In genomic region chrX:16646366-16647168, GRCh38 we compare ENCODE assay signal across 22 cellular contexts. TPM values are rescaled to one million over a fixed set of nuclear protein-coding genes. Genes with fewer than 3 reads are reported as not detected.
"Had no signal": no experiment of that assay in that cellular context is flagged by ENCODE, and none has a peak within 500 bp of the region (broad histone marks: within the 10 kb centered on the region; RNA-seq: fewer than 3 reads in every experiment).

No MANE protein-coding gene starts in this region.

- H3K9me3 ChIP-seq: ascending aorta, breast epithelium, upper lobe of right lung had no signal

- H3K4me3 Mint-ChIP-seq: activated naive CD4-positive, alpha-beta T cell treated with anti-CD3 and anti-CD28 coated beads for 36 hours; activated naive CD8-positive, alpha-beta T cell treated with anti-CD3 and anti-CD28 coated beads, Interleukin-2, amount 50 U/mL, for 24 hours; activated T-helper 17 cell treated with anti-CD3 and anti-CD28 coated beads, Interleukin-2, amount 50 U/mL, for 72 hours; dendritic cell treated with granulocyte-macrophage colony-stimulating factor and Interleukin-4, amounts not matched to agents 40 ng/mL and 50 ng/mL, for 4 days; effector memory CD8-positive, alpha-beta T cell; nephron progenitor cell; stimulated activated naive CD8-positive, alpha-beta T cell treated with anti-CD3 and anti-CD28 coated beads, Interleukin-15, amount 100 ng/mL, for 72 hours had no signal

- H3K9me3 Mint-ChIP-seq: activated naive CD4-positive, alpha-beta T cell treated with anti-CD3 and anti-CD28 coated beads for 36 hours; activated naive CD8-positive, alpha-beta T cell treated with anti-CD3 and anti-CD28 coated beads, Interleukin-2, amount 50 U/mL, for 24 hours; activated T-helper 17 cell treated with anti-CD3 and anti-CD28 coated beads, Interleukin-2, amount 50 U/mL, for 72 hours; dendritic cell treated with granulocyte-macrophage colony-stimulating factor and Interleukin-4, amounts not matched to agents 40 ng/mL and 50 ng/mL, for 4 days; effector memory CD8-positive, alpha-beta T cell; nephron progenitor cell; stimulated activated naive CD8-positive, alpha-beta T cell treated with anti-CD3 and anti-CD28 coated beads, Interleukin-15, amount 100 ng/mL, for 72 hours had no signal

- H3K27me3 Mint-ChIP-seq: activated naive CD8-positive, alpha-beta T cell treated with anti-CD3 and anti-CD28 coated beads, Interleukin-2, amount 50 U/mL, for 24 hours; activated T-helper 17 cell treated with anti-CD3 and anti-CD28 coated beads, Interleukin-2, amount 50 U/mL, for 72 hours; dendritic cell treated with granulocyte-macrophage colony-stimulating factor and Interleukin-4, amounts not matched to agents 40 ng/mL and 50 ng/mL, for 4 days; effector memory CD8-positive, alpha-beta T cell; stimulated activated naive CD8-positive, alpha-beta T cell treated with anti-CD3 and anti-CD28 coated beads, Interleukin-15, amount 100 ng/mL, for 72 hours had no signal

- H3K36me3 ChIP-seq: breast epithelium, upper lobe of right lung had no signal

- H3K4me3 ChIP-seq: ascending aorta, breast epithelium, smooth muscle cell, upper lobe of right lung had no signal

- H3K27ac Mint-ChIP-seq: activated naive CD4-positive, alpha-beta T cell treated with anti-CD3 and anti-CD28 coated beads for 36 hours; activated naive CD8-positive, alpha-beta T cell treated with anti-CD3 and anti-CD28 coated beads, Interleukin-2, amount 50 U/mL, for 24 hours; activated T-helper 17 cell treated with anti-CD3 and anti-CD28 coated beads, Interleukin-2, amount 50 U/mL, for 72 hours; dendritic cell treated with granulocyte-macrophage colony-stimulating factor and Interleukin-4, amounts not matched to agents 40 ng/mL and 50 ng/mL, for 4 days; effector memory CD8-positive, alpha-beta T cell; nephron progenitor cell; stimulated activated naive CD8-positive, alpha-beta T cell treated with anti-CD3 and anti-CD28 coated beads, Interleukin-15, amount 100 ng/mL, for 72 hours had no signal

- H3K4me1 Mint-ChIP-seq: activated naive CD8-positive, alpha-beta T cell treated with anti-CD3 and anti-CD28 coated beads, Interleukin-2, amount 50 U/mL, for 24 hours; activated T-helper 17 cell treated with anti-CD3 and anti-CD28 coated beads, Interleukin-2, amount 50 U/mL, for 72 hours; nephron progenitor cell; stimulated activated naive CD8-positive, alpha-beta T cell treated with anti-CD3 and anti-CD28 coated beads, Interleukin-15, amount 100 ng/mL, for 72 hours had no signal

- ATAC-seq: activated naive CD8-positive, alpha-beta T cell treated with anti-CD3 and anti-CD28 coated beads, Interleukin-2, amount 50 U/mL, for 24 hours; activated T-helper 17 cell treated with anti-CD3 and anti-CD28 coated beads, Interleukin-2, amount 50 U/mL, for 72 hours; effector memory CD8-positive, alpha-beta T cell; foreskin keratinocyte; right cardiac atrium; stimulated activated naive CD8-positive, alpha-beta T cell treated with anti-CD3 and anti-CD28 coated beads, Interleukin-15, amount 100 ng/mL, for 72 hours; upper lobe of right lung had no signal

- DNase-seq: activated CD4-positive, CD25-positive, alpha-beta regulatory T cell treated with anti-CD3 and anti-CD28 coated beads, Interleukin-2, amount 50 U/mL, for 72 hours; activated naive CD4-positive, alpha-beta T cell treated with anti-CD3 and anti-CD28 coated beads for 36 hours; activated naive CD8-positive, alpha-beta T cell treated with anti-CD3 and anti-CD28 coated beads, Interleukin-2, amount 50 U/mL, for 24 hours; cerebellar nuclear complex; effector memory CD8-positive, alpha-beta T cell; foreskin keratinocyte; glutamatergic neuron; nephron progenitor cell; occipital lobe; right cardiac atrium; stimulated activated naive CD8-positive, alpha-beta T cell treated with anti-CD3 and anti-CD28 coated beads, Interleukin-15, amount 100 ng/mL, for 72 hours; upper lobe of right lung had no signal

- H3K4me1 ChIP-seq: ascending aorta, breast epithelium, upper lobe of right lung had no signal

RNA-seq across cellular contexts. Expression of gene S100G, which starts 3.4 kb away (rescaled TPM):
- total RNA-seq: activated naive CD4-positive, alpha-beta T cell treated with anti-CD3 and anti-CD28 coated beads for 36 hours; activated T-helper 17 cell treated with anti-CD3 and anti-CD28 coated beads, Interleukin-2, amount 50 U/mL, for 72 hours; ascending aorta; foreskin keratinocyte; kidney epithelial cell; liver; mesenteric fat pad; occipital lobe; posterior vena cava; right cardiac atrium; smooth muscle cell; temporal lobe; upper lobe of right lung had no signal
